Comparison of ENCODE assay signal across 29 cellular contexts in the genomic region with DNA sequence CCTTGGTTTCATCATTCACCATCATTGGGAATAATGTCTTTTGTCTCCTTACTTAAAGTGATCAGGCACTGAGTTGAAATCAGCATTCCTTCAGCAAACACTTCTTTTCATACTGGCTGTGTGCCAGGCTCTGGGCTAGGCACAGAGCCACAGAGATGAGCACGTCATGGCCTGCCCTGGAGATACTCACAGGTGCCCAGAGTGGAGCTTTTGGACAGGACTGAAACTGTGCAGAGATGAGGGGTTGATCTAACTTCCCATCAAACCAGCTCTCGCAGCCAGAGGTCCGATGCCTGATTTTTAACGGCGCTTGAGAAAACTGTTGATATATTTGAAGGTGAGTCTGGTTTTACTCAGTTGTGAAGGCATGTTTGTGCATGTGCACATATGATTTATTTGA. TPM values are rescaled to one million over a fixed set of nuclear protein-coding genes. Genes with fewer than 3 reads are reported as not detected.
DNase-seq lines count a peak whose midpoint lies in the region; ATAC-seq, FAIRE-seq and TF ChIP-seq lines count a peak whose summit lies in the region.
"Had no signal": no experiment of that assay in that cellular context is flagged by ENCODE, and none has a peak within 500 bp of the region (broad histone marks: within the 10 kb centered on the region; RNA-seq: fewer than 3 reads in every experiment).

No MANE protein-coding gene starts in this region.

- H3K27ac ChIP-seq in hepatocyte (peak overlapping the region; percentile 17), spleen (peak overlapping the region in 6 of 8 donors; percentile 15 to 57 (median 49))
- H3K27ac ChIP-seq: cardiac muscle cell, foreskin keratinocyte, GM23248, WERI-Rb-1 had no signal

- FAIRE-seq in bronchial epithelial cell (lab: Jason Lieb, UNC) (no peak), frontal cortex (lab: Jason Lieb, UNC) (no peak)
- FAIRE-seq: D721Med, HepG2 had no signal

- H3K79me2 ChIP-seq in hepatocyte, result no peaks in the 10 kb centered on the region

- no peaks in the 10 kb centered on the region for H3K9me2 ChIP-seq in hepatocyte (replicated peaks; ENCODE audit: insufficient read depth)

- H3K4me1 ChIP-seq in hepatocyte (ENCODE audit: insufficient read depth) (peaks cover 15% of the 10 kb centered on the region), spleen (peaks cover 0 to 29% (median 12%) of the 10 kb centered on the region in 6 donors)
- H3K4me1 ChIP-seq: foreskin keratinocyte had no signal

- TF ChIP-seq CTCF in bronchial epithelial cell (IDR thresholded peaks at IDR 0.05; ENCODE audit: insufficient read depth, low read length, severe bottlenecking) (no peak), hepatocyte (IDR thresholded peaks at IDR 0.05; ENCODE audit: poor library complexity) (no peak), spleen (IDR thresholded peaks at IDR 0.05 in 8 of 11, conservative IDR thresholded peaks at IDR 0.05 in 3 of 11) (no peak)

- H3K4me2 ChIP-seq in hepatocyte, result no peak overlapping the region

- H3K9me3 ChIP-seq in hepatocyte (ENCODE audit: low read depth) (no peaks in the 10 kb centered on the region), spleen (no peaks in the 10 kb centered on the region)

- H3K36me3 ChIP-seq in bronchial epithelial cell (ENCODE audit: control insufficient read depth, insufficient read depth, low read length) (no peaks in the 10 kb centered on the region), hepatocyte (replicated peaks; ENCODE audit: insufficient read depth, low read depth) (no peaks in the 10 kb centered on the region), spleen (no peaks in the 10 kb centered on the region)
- H3K36me3 ChIP-seq: cardiac muscle cell, WERI-Rb-1 had no signal

- 84% methylated on average over 5 of the region's 5 CpGs for WGBS in hepatocyte (ENCODE audit: low lambda C conversion rate, missing lambda C conversion rate)
- 82 to 92% (median 91%) methylated on average over 4 to 5 of the region's 5 CpGs for WGBS in spleen, 5 donors

- H3K4me3 ChIP-seq in bronchial epithelial cell (ENCODE audit: low read depth, low read length) (no peak overlapping the region), hepatocyte (no peak overlapping the region), spleen (no peak overlapping the region)
- H3K4me3 ChIP-seq: cardiac muscle cell, GM23248 had no signal

- ATAC-seq in HG02938 (IDR thresholded peaks at IDR 0.05; ENCODE audit: unreplicated experiment), result no peak
- ATAC-seq: activated T-helper 17 cell treated with anti-CD3 and anti-CD28 coated beads, Interleukin-2, amount 50 U/mL, for 72 hours; foreskin keratinocyte; HepG2; stimulated activated memory B cell treated with anti-CD40 and anti-IgM and Interleukin-4, amounts not matched to agents 10 μg/mL and 1 μg/mL and 100 μg/mL, for 72 hours had no signal

- DNase-seq in NCI-H345 (lab: John Stamatoyannopoulos, UW) (peak; percentile 24), bronchial epithelial cell (ENCODE audit: low read depth) (peak; percentile 2), hepatocyte (ENCODE audit: low spot score) (peak; percentile 10), spleen (no peak), frontal cortex (ENCODE audit: low spot score in 2 of 2) (no peak), cerebellum (ENCODE audit: low spot score) (no peak)
- DNase-seq in stimulated activated CD4-positive, alpha-beta T cell treated with anti-CD3 and anti-CD28 coated beads, Interleukin-4, amount 100 ng/mL, for 24 hours, result no peak
- DNase-seq: ACHN; activated CD4-positive, alpha-beta T cell treated with anti-CD3 and anti-CD28 coated beads for 48 hours; aorta; CD4-positive, alpha-beta memory T cell; GM23248; left cardiac atrium; NCI-H1417 treated with DMSO at 0.1 percent for 48 hours; NCI-H2029 treated with DMSO at 0.1 percent for 48 hours; NCI-H2227 treated with DMSO at 0.1 percent for 48 hours; NCI-H69; posterior cingulate gyrus; SIG-M5; SW 1271; T-helper 9 cell; WERI-Rb-1 had no signal

- no peaks in the 10 kb centered on the region for H4K20me1 ChIP-seq in hepatocyte (ENCODE audit: insufficient read depth, poor library complexity, severe bottlenecking)

- intact Hi-C loops in spleen (cut with DNase I; ENCODE audit: low total_unique reads), result no loop called here

- no peak for TF ChIP-seq POLR2A in spleen (IDR thresholded peaks at IDR 0.05)

- H3K27me3 ChIP-seq in bronchial epithelial cell (ENCODE audit: control insufficient read depth, insufficient read depth, low read length) (no peaks in the 10 kb centered on the region), hepatocyte (no peaks in the 10 kb centered on the region), spleen (replicated peaks in 1 of 7) (no peaks in the 10 kb centered on the region)
- H3K27me3 ChIP-seq: cardiac muscle cell, foreskin keratinocyte had no signal

- no peak overlapping the region for H2AFZ ChIP-seq in hepatocyte
- H2AFZ ChIP-seq: GM23248 had no signal

RNA-seq across cellular contexts. Expression of a gene that starts 43.1 kb away (rescaled TPM):
- not detected in 2 replicates for total RNA-seq in bronchial epithelial cell
- total RNA-seq in hepatocyte, result 3.8 and 4.0 TPM in 2 replicates
- 3.2 and 7.9 TPM in 2 replicates for polyA plus RNA-seq in hepatocyte
- total RNA-seq in spleen, result 10 to 100 TPM; 13.5 to 27.6 (median 23.5) TPM
- 1 to 10 TPM in 2 of 3 donors, under 1 TPM in 1; 0.67 to 3.7 (median 1.5) TPM for polyA plus RNA-seq in spleen
- 20.0 TPM for total RNA-seq in frontal cortex
- 20.9 TPM for total RNA-seq in cerebellum
- total RNA-seq: foreskin keratinocyte, HepG2 had no signal
- polyA plus RNA-seq: foreskin keratinocyte, HepG2 had no signal

Comparison
In these comparisons a context has a peak if more than half of its experiments do, and no peak if none do; other contexts are left out.
1. DNase-seq: peak in NCI-H345 (single experiment), bronchial epithelial cell (single experiment) and hepatocyte (single experiment); none in spleen (single experiment), stimulated activated CD4-positive, alpha-beta T cell treated with anti-CD3 and anti-CD28 coated beads, Interleukin-4, amount 100 ng/mL, for 24 hours (single experiment), frontal cortex (0 of 2) and cerebellum (single experiment).